18 cellular contexts compared by ENCODE assay signal in the genomic region with DNA sequence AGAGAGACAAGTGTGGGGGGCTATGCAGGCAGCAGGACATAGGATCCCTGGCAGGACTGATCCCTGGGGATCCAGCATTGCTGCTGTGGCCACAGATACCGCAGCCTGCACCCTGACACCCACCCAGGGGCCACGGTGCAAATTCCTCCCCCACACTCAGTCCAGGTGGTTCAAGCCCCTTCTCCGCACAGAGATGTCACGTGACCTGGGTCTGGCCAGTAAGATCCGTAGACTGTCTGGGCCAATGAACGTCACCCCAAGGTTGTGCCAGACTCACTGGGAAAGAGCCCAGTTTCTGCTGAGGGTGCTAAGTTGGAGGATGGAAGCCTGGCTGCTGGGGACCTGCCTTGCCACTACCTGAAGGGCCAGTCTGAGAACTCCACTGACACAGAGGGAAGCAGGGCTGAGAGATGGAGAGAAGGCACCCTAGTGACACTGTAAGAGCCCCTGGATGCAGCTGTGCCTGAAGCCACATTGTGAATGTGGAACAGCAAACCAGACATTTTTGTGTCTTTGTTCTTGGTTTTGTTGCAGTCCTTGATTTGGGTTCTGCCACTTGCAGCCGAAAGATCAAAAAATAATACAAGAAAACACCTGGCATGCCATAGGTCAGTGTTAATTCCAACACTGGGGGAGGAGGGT.
"Had no signal": no experiment of that assay in that cellular context is flagged by ENCODE, and none has a peak within 500 bp of the region (broad histone marks: within the 10 kb centered on the region; RNA-seq: fewer than 3 reads in every experiment).

No MANE protein-coding gene starts in this region.

- H3K27me3 ChIP-seq: adrenal gland, dorsolateral prefrontal cortex, neural progenitor cell had no signal

- H3K27me3 Mint-ChIP-seq: activated naive CD4-positive, alpha-beta T cell treated with anti-CD3 and anti-CD28 coated beads, Interleukin-2, amount 50 U/mL, for 24 hours had no signal

- H3K27ac Mint-ChIP-seq: activated naive CD4-positive, alpha-beta T cell treated with anti-CD3 and anti-CD28 coated beads, Interleukin-2, amount 50 U/mL, for 24 hours; endodermal cell; neural progenitor cell; type B pancreatic cell had no signal

- H3K36me3 Mint-ChIP-seq: activated naive CD4-positive, alpha-beta T cell treated with anti-CD3 and anti-CD28 coated beads, Interleukin-2, amount 50 U/mL, for 24 hours; neural progenitor cell; type B pancreatic cell had no signal

- H3K4me1 ChIP-seq: adrenal gland, gastrocnemius medialis, parathyroid adenoma had no signal

- H3K9me3 Mint-ChIP-seq: endodermal cell, type B pancreatic cell had no signal

- FAIRE-seq: islet of Langerhans, small intestine, TTC549 had no signal

- H3K4me1 Mint-ChIP-seq: activated naive CD4-positive, alpha-beta T cell treated with anti-CD3 and anti-CD28 coated beads, Interleukin-2, amount 50 U/mL, for 24 hours; endodermal cell had no signal

- H3K27ac ChIP-seq: adrenal gland, dorsolateral prefrontal cortex, gastrocnemius medialis, neural progenitor cell, parathyroid adenoma had no signal

- H3K9me3 ChIP-seq: adrenal gland, gastrocnemius medialis had no signal

- DNase-seq: activated T-cell treated with anti-CD3 and anti-CD28 coated beads for 4 hours; erythroblast; gastrocnemius medialis; midbrain; small intestine; stimulated activated CD4-positive, alpha-beta T cell treated with anti-CD3 and anti-CD28 coated beads, Interleukin-4, amount 100 ng/mL, for 24 hours; stimulated activated naive CD8-positive, alpha-beta T cell treated with anti-CD3 and anti-CD28 coated beads, Interleukin-15, Interleukin-2, amounts not matched to agents 100 U/mL and 50 U/mL, for 24 hours had no signal

- H3K36me3 ChIP-seq: adrenal gland, gastrocnemius medialis, neural progenitor cell had no signal

- ATAC-seq: gastrocnemius medialis; left colon; stimulated activated naive CD8-positive, alpha-beta T cell treated with anti-CD3 and anti-CD28 coated beads, Interleukin-15, Interleukin-2, amounts not matched to agents 100 U/mL and 50 U/mL, for 24 hours had no signal

- H3K4me3 ChIP-seq: adrenal gland, dorsolateral prefrontal cortex, gastrocnemius medialis, lung, neural progenitor cell had no signal

- H3K4me3 Mint-ChIP-seq: activated naive CD4-positive, alpha-beta T cell treated with anti-CD3 and anti-CD28 coated beads, Interleukin-2, amount 50 U/mL, for 24 hours; endodermal cell; neural progenitor cell; type B pancreatic cell had no signal
